Comparison of ENCODE assay signal across 8 cellular contexts in genomic region chr9:128276574-128277270, GRCh38. TPM values are rescaled to one million over a fixed set of nuclear protein-coding genes. Genes with fewer than 3 reads are reported as not detected.
DNase-seq lines count a peak whose midpoint lies in the region; TF ChIP-seq lines count a peak whose summit lies in the region.

No MANE protein-coding gene starts in this region.

- POLR2A ChIA-PET in HEK293T (lab: Yijun Ruan, JAX): interaction anchor here (0.9 to 1.2 kb wide), 7 partner anchors 14 to 143 kb away, joined by 3 to 8 read pairs (median 4); no protein-coding TSS in a partner anchor
- POLR2A ChIA-PET in activated CD4-positive, alpha-beta memory T cell treated with anti-CD3 and anti-CD28 coated beads for 36 hours (lab: Charles Lee): interaction anchor here (1.2 kb wide), 1 partner anchor 276 kb away, joined by 5 read pairs; the partner anchor contains the start of gene SPTAN1

- H3K27ac Mint-ChIP-seq in CD14-positive monocyte: peak overlapping the region; percentile 91 to 98 (median 94)
- peak overlapping the region; percentile 79 for H3K27ac Mint-ChIP-seq in activated CD4-positive, alpha-beta memory T cell treated with anti-CD3 and anti-CD28 coated beads for 36 hours

- no peaks in the 10 kb centered on the region for H3K36me3 ChIP-seq in ovary

- no peak for TF ChIP-seq CTCF in CD14-positive monocyte (IDR thresholded peaks at IDR 0.05)
- TF ChIP-seq CTCF in ovary (IDR thresholded peaks at IDR 0.05): no peak

- intact Hi-C loops in CD14-positive monocyte (cut with micrococcal nuclease): loop anchor here (5.0 kb wide), 2 partner anchors 46 to 96 kb away; partner anchors contain the start of genes COQ4 (in 2 of the 2), TRUB2 (in 2 of the 2) and URM1 (in 1 of the 2)
- intact Hi-C loops in activated CD4-positive, alpha-beta memory T cell treated with anti-CD3 and anti-CD28 coated beads for 36 hours (cut with micrococcal nuclease): loop anchor here (1.0 to 10.0 kb wide), 6 partner anchors 26 to 758 kb away; partner anchors contain the start of genes BBLN, CIZ1, COQ4 and MIGA2
- intact Hi-C loops in ovary (cut with DNase I): loop anchor here in 1 of 4 donors (5.0 kb wide), 1 partner anchor 46 kb away; the partner anchor contains the start of genes COQ4 and TRUB2

- peaks cover 34% of the 10 kb centered on the region for H3K4me1 Mint-ChIP-seq in CD14-positive monocyte
- H3K4me1 Mint-ChIP-seq in activated CD4-positive, alpha-beta memory T cell treated with anti-CD3 and anti-CD28 coated beads for 36 hours (ENCODE audit: low read depth): peaks cover 27% of the 10 kb centered on the region

- WGBS in ovary, 3 donors: 1 to 3% (median 2%) methylated on average over 23 of the region's 23 CpGs

- peaks cover 0 to 6% (median 0%) of the 10 kb centered on the region in 3 donors for H3K27me3 Mint-ChIP-seq in CD14-positive monocyte (ENCODE audit: low read depth in 3 of 3)
- no peaks in the 10 kb centered on the region for H3K27me3 Mint-ChIP-seq in activated CD4-positive, alpha-beta memory T cell treated with anti-CD3 and anti-CD28 coated beads for 36 hours

- CTCF ChIA-PET in HEK293T (lab: Yijun Ruan, JAX): no interaction called here
- CTCF ChIA-PET in activated CD4-positive, alpha-beta memory T cell treated with anti-CD3 and anti-CD28 coated beads for 36 hours (lab: Charles Lee): interaction anchor here (0.8 to 1.5 kb wide), 2 partner anchors 22 to 65 kb away, joined by 3 to 7 read pairs; no protein-coding TSS in a partner anchor

- DNase-seq in CD14-positive monocyte (ENCODE audit: low spot score) (no peak), HEK293T (ENCODE audit: extremely low spot score) (peak; percentile 38), foreskin melanocyte (peak; percentile 29), ovary (peak in 4 of 5 donors; percentile 45 to 66 (median 60)), NCI-H2196 treated with DMSO at 0.1 percent for 48 hours (lab: John Stamatoyannopoulos, UW; ENCODE audit: unreplicated experiment) (no peak), germinal center (ENCODE audit: low spot score) (no peak), T-helper 9 cell (no peak)
- DNase-seq in activated CD4-positive, alpha-beta memory T cell treated with anti-CD3 and anti-CD28 coated beads for 36 hours: no peak

- no peaks in the 10 kb centered on the region for H3K9me3 ChIP-seq in ovary

- H3K36me3 Mint-ChIP-seq in CD14-positive monocyte: peaks cover 21 to 24% of the 10 kb centered on the region in 2 donors
- H3K36me3 Mint-ChIP-seq in activated CD4-positive, alpha-beta memory T cell treated with anti-CD3 and anti-CD28 coated beads for 36 hours: peaks cover 14% of the 10 kb centered on the region

- H3K4me3 Mint-ChIP-seq in CD14-positive monocyte: peak overlapping the region; percentile 94 to 97
- H3K4me3 Mint-ChIP-seq in activated CD4-positive, alpha-beta memory T cell treated with anti-CD3 and anti-CD28 coated beads for 36 hours: peak overlapping the region; percentile 97

- no peak for TF ChIP-seq EP300 in ovary (IDR thresholded peaks at IDR 0.05)

- no peaks in the 10 kb centered on the region for H3K27me3 ChIP-seq in ovary

- peak overlapping the region; percentile 31 to 85 for H3K27ac ChIP-seq in ovary

- H3K4me3 ChIP-seq in ovary: peak overlapping the region; percentile 93

- no peak for TF ChIP-seq POLR2A in ovary (IDR thresholded peaks at IDR 0.05)

- no peaks in the 10 kb centered on the region for H3K9me3 Mint-ChIP-seq in CD14-positive monocyte
- no peaks in the 10 kb centered on the region for H3K9me3 Mint-ChIP-seq in activated CD4-positive, alpha-beta memory T cell treated with anti-CD3 and anti-CD28 coated beads for 36 hours

- peaks cover 5% of the 10 kb centered on the region for H3K4me1 ChIP-seq in ovary (ENCODE audit: insufficient read depth)

TF ChIP-seq in HEK293T, 16 proteins besides CTCF, POLR2A, EP300 and RAD21:
- TF ChIP-seq FOXA1 (IDR thresholded peaks at IDR 0.05) (no peak), NFRKB (IDR thresholded peaks at IDR 0.05) (no peak), L3MBTL2 (conservative IDR thresholded peaks at IDR 0.05) (peak; percentile 17; the same call in 1 of the 2 replicates), FOXM1 (IDR thresholded peaks at IDR 0.05; ENCODE audit: borderline replicate concordance) (no peak)

RNA-seq across cellular contexts. Expression of gene SWI5, which starts 0.6 kb away (rescaled TPM):
- polyA plus RNA-seq in CD14-positive monocyte: 10 to 100 TPM; 14.4 to 16.2 TPM
- total RNA-seq in activated CD4-positive, alpha-beta memory T cell treated with anti-CD3 and anti-CD28 coated beads for 36 hours: 10 to 100 TPM; 15.2 to 15.5 TPM
- 10 to 100 TPM; 22.4 to 48.9 (median 29.5) TPM for total RNA-seq in ovary
- 10 to 100 TPM; 34.4 to 46.4 TPM for polyA plus RNA-seq in ovary

RNA-seq across cellular contexts. Expression of gene GOLGA2, which starts 0.9 kb away (rescaled TPM):
- polyA plus RNA-seq in CD14-positive monocyte (1 to 10 TPM; 2.9 to 4.6 TPM), ovary (100 to 1,000 TPM in 1 of 2 donors, 10 to 100 TPM in 1; 63.7 to 114 TPM)
- total RNA-seq in activated CD4-positive, alpha-beta memory T cell treated with anti-CD3 and anti-CD28 coated beads for 36 hours: 10 to 100 TPM; 34.4 to 42.9 TPM
- total RNA-seq in ovary: 100 to 1,000 TPM in 4 of 7 donors, 10 to 100 TPM in 3; 53.2 to 117 (median 107) TPM

RNA-seq across cellular contexts. Expression of gene TRUB2, which starts 45.5 kb away (rescaled TPM):
- 10 to 100 TPM; 13.5 to 17.0 TPM for polyA plus RNA-seq in CD14-positive monocyte
- 10 to 100 TPM; 27.2 to 27.4 TPM for total RNA-seq in activated CD4-positive, alpha-beta memory T cell treated with anti-CD3 and anti-CD28 coated beads for 36 hours
- 10 to 100 TPM in 6 of 7 donors, 1 to 10 TPM in 1; 4.6 to 29.4 (median 19.7) TPM for total RNA-seq in ovary
- polyA plus RNA-seq in ovary: 10 to 100 TPM in 1 of 2 donors, 1 to 10 TPM in 1; 9.7 to 20.7 TPM

RNA-seq across cellular contexts. Expression of gene COQ4, which starts 45.9 kb away (rescaled TPM):
- polyA plus RNA-seq in CD14-positive monocyte: 10 to 100 TPM; 19.9 to 20.4 TPM
- total RNA-seq in activated CD4-positive, alpha-beta memory T cell treated with anti-CD3 and anti-CD28 coated beads for 36 hours: 10 to 100 TPM; 33.0 to 35.5 TPM
- total RNA-seq in ovary: 10 to 100 TPM; 24.4 to 75.7 (median 34.2) TPM
- 10 to 100 TPM; 22.0 to 38.0 TPM for polyA plus RNA-seq in ovary

Comparison
In these comparisons a context has a peak if more than half of its experiments do, and no peak if none do; other contexts are left out.
1. DNase-seq: peak in HEK293T (single experiment), foreskin melanocyte (single experiment) and ovary (4 of 5); none in CD14-positive monocyte (single experiment), activated CD4-positive, alpha-beta memory T cell treated with anti-CD3 and anti-CD28 coated beads for 36 hours (single experiment), NCI-H2196 treated with DMSO at 0.1 percent for 48 hours (single experiment), germinal center (single experiment) and T-helper 9 cell (single experiment).